In the genomic region with DNA sequence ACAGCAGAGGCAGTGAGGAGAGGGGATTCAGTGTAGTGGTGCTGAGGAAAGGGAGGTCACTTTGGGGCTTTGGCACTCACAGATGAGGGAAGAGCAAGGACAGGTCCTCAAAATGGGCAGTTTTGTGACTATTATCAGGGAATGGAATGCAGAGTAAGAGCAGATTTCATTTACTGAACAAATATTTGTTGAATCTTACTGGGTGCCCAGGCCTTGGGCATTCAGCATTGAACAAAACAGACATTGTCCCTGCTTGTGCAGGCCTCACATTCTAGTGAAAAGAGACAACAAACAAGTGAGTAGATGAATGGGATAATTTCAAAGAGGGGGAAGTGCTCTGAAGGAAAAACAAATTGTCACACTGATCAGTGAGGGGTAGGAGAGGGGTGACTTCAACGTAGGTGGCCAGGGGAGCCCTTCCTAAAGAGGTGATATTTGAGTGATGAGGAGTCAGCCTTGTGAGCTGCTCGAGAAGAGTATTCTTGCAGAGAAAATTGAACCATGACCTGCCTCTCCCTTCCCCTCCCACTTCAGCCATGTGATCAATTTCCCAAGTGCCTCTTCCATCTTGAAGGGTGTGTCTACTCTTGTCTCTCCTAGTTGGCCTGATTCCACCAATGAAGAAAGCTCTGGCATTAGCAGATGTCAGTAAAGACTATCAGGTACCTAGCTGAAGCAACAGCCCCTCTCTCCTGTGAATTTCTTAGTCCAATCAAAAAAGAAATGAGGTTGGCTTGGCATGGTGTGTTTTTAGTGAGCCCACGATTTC, we compare ENCODE assay signal across 1 cellular context.
TF ChIP-seq lines count a peak whose summit lies in the region.

No MANE protein-coding gene starts in this region.

TF ChIP-seq in HepG2, 621 proteins besides CTCF, POLR2A, EP300 and RAD21 (continued from another document and continues in another):
- TF ChIP-seq, protein P1, sequence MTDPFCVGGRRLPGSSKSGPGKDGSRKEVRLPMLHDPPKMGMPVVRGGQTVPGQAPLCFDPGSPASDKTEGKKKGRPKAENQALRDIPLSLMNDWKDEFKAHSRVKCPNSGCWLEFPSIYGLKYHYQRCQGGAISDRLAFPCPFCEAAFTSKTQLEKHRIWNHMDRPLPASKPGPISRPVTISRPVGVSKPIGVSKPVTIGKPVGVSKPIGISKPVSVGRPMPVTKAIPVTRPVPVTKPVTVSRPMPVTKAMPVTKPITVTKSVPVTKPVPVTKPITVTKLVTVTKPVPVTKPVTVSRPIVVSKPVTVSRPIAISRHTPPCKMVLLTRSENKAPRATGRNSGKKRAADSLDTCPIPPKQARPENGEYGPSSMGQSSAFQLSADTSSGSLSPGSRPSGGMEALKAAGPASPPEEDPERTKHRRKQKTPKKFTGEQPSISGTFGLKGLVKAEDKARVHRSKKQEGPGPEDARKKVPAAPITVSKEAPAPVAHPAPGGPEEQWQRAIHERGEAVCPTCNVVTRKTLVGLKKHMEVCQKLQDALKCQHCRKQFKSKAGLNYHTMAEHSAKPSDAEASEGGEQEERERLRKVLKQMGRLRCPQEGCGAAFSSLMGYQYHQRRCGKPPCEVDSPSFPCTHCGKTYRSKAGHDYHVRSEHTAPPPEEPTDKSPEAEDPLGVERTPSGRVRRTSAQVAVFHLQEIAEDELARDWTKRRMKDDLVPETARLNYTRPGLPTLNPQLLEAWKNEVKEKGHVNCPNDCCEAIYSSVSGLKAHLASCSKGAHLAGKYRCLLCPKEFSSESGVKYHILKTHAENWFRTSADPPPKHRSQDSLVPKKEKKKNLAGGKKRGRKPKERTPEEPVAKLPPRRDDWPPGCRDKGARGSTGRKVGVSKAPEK (CRISPR knock-in tag; IDR thresholded peaks at IDR 0.05; ENCODE audit: borderline replicate concordance): no peak
- TF ChIP-seq ZNF160 (CRISPR knock-in tag; IDR thresholded peaks at IDR 0.05): no peak
- TF ChIP-seq ELF3 (CRISPR knock-in tag; IDR thresholded peaks at IDR 0.05): 0 out of 2 replicates have a peak, but pooled peaks have one; percentile 29
- TF ChIP-seq, protein P2, sequence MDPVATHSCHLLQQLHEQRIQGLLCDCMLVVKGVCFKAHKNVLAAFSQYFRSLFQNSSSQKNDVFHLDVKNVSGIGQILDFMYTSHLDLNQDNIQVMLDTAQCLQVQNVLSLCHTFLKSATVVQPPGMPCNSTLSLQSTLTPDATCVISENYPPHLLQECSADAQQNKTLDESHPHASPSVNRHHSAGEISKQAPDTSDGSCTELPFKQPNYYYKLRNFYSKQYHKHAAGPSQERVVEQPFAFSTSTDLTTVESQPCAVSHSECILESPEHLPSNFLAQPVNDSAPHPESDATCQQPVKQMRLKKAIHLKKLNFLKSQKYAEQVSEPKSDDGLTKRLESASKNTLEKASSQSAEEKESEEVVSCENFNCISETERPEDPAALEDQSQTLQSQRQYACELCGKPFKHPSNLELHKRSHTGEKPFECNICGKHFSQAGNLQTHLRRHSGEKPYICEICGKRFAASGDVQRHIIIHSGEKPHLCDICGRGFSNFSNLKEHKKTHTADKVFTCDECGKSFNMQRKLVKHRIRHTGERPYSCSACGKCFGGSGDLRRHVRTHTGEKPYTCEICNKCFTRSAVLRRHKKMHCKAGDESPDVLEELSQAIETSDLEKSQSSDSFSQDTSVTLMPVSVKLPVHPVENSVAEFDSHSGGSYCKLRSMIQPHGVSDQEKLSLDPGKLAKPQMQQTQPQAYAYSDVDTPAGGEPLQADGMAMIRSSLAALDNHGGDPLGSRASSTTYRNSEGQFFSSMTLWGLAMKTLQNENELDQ (CRISPR knock-in tag; IDR thresholded peaks at IDR 0.05; ENCODE audit: borderline replicate concordance): no peak
- TF ChIP-seq ASH2L (IDR thresholded peaks at IDR 0.05; ENCODE audit: insufficient read length, low read depth, low read length): peak; percentile 18
- no peak for TF ChIP-seq ATF7-NPFF (CRISPR knock-in tag; IDR thresholded peaks at IDR 0.05; ENCODE audit: low read depth)
- TF ChIP-seq MBNL3 (CRISPR knock-in tag; conservative IDR thresholded peaks at IDR 0.05): no peak
- TF ChIP-seq, protein P3, sequence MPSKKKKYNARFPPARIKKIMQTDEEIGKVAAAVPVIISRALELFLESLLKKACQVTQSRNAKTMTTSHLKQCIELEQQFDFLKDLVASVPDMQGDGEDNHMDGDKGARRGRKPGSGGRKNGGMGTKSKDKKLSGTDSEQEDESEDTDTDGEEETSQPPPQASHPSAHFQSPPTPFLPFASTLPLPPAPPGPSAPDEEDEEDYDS (CRISPR knock-in tag; IDR thresholded peaks at IDR 0.05): 0 out of 2 replicates have a peak, but pooled peaks have one; percentile 31
- TF ChIP-seq ZNF644 (CRISPR knock-in tag; IDR thresholded peaks at IDR 0.05; ENCODE audit: low read depth): no peak
- no peak for TF ChIP-seq SOX6 (IDR thresholded peaks at IDR 0.05)
- TF ChIP-seq SOX6 (CRISPR knock-in tag; IDR thresholded peaks at IDR 0.05): peak; percentile 91
- no peak for TF ChIP-seq NFE2L2 (IDR thresholded peaks at IDR 0.05; ENCODE audit: low read length)
- TF ChIP-seq FOXA1 (IDR thresholded peaks at IDR 0.05): no peak
- TF ChIP-seq FOXA1 (CRISPR knock-in tag; IDR thresholded peaks at IDR 0.05): peak; percentile 44; the same call in 1 of the 2 replicates
- no peak for TF ChIP-seq ZBTB8A (CRISPR knock-in tag; IDR thresholded peaks at IDR 0.05; ENCODE audit: borderline replicate concordance, low read depth)
- no peak for TF ChIP-seq ISX (CRISPR knock-in tag; conservative IDR thresholded peaks at IDR 0.05)
- no peak for TF ChIP-seq KMT2B (CRISPR knock-in tag; IDR thresholded peaks at IDR 0.05)
- no peak for TF ChIP-seq ZNF460 (CRISPR knock-in tag; IDR thresholded peaks at IDR 0.05; ENCODE audit: borderline replicate concordance)
- TF ChIP-seq BCL6 (CRISPR knock-in tag; IDR thresholded peaks at IDR 0.05): peak; percentile 53; the same call in 1 of the 2 replicates
- TF ChIP-seq, protein P4, sequence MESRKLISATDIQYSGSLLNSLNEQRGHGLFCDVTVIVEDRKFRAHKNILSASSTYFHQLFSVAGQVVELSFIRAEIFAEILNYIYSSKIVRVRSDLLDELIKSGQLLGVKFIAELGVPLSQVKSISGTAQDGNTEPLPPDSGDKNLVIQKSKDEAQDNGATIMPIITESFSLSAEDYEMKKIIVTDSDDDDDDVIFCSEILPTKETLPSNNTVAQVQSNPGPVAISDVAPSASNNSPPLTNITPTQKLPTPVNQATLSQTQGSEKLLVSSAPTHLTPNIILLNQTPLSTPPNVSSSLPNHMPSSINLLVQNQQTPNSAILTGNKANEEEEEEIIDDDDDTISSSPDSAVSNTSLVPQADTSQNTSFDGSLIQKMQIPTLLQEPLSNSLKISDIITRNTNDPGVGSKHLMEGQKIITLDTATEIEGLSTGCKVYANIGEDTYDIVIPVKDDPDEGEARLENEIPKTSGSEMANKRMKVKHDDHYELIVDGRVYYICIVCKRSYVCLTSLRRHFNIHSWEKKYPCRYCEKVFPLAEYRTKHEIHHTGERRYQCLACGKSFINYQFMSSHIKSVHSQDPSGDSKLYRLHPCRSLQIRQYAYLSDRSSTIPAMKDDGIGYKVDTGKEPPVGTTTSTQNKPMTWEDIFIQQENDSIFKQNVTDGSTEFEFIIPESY (CRISPR knock-in tag; IDR thresholded peaks at IDR 0.05): no peak
- TF ChIP-seq ZMYM3 (CRISPR knock-in tag; IDR thresholded peaks at IDR 0.05): no peak
- peak; percentile 65; the same call in 1 of the 2 replicates for TF ChIP-seq FOXA3 (CRISPR knock-in tag; IDR thresholded peaks at IDR 0.05)
- TF ChIP-seq SNAPC2 (CRISPR knock-in tag; IDR thresholded peaks at IDR 0.05): no peak
- no peak for TF ChIP-seq SRY (CRISPR knock-in tag; IDR thresholded peaks at IDR 0.05)
- TF ChIP-seq EEA1 (CRISPR knock-in tag; IDR thresholded peaks at IDR 0.05; ENCODE audit: borderline replicate concordance): no peak
- 0 out of 2 replicates have a peak, but pooled peaks have one; percentile 20 for TF ChIP-seq RARA (CRISPR knock-in tag; IDR thresholded peaks at IDR 0.05)
- TF ChIP-seq, protein P5, sequence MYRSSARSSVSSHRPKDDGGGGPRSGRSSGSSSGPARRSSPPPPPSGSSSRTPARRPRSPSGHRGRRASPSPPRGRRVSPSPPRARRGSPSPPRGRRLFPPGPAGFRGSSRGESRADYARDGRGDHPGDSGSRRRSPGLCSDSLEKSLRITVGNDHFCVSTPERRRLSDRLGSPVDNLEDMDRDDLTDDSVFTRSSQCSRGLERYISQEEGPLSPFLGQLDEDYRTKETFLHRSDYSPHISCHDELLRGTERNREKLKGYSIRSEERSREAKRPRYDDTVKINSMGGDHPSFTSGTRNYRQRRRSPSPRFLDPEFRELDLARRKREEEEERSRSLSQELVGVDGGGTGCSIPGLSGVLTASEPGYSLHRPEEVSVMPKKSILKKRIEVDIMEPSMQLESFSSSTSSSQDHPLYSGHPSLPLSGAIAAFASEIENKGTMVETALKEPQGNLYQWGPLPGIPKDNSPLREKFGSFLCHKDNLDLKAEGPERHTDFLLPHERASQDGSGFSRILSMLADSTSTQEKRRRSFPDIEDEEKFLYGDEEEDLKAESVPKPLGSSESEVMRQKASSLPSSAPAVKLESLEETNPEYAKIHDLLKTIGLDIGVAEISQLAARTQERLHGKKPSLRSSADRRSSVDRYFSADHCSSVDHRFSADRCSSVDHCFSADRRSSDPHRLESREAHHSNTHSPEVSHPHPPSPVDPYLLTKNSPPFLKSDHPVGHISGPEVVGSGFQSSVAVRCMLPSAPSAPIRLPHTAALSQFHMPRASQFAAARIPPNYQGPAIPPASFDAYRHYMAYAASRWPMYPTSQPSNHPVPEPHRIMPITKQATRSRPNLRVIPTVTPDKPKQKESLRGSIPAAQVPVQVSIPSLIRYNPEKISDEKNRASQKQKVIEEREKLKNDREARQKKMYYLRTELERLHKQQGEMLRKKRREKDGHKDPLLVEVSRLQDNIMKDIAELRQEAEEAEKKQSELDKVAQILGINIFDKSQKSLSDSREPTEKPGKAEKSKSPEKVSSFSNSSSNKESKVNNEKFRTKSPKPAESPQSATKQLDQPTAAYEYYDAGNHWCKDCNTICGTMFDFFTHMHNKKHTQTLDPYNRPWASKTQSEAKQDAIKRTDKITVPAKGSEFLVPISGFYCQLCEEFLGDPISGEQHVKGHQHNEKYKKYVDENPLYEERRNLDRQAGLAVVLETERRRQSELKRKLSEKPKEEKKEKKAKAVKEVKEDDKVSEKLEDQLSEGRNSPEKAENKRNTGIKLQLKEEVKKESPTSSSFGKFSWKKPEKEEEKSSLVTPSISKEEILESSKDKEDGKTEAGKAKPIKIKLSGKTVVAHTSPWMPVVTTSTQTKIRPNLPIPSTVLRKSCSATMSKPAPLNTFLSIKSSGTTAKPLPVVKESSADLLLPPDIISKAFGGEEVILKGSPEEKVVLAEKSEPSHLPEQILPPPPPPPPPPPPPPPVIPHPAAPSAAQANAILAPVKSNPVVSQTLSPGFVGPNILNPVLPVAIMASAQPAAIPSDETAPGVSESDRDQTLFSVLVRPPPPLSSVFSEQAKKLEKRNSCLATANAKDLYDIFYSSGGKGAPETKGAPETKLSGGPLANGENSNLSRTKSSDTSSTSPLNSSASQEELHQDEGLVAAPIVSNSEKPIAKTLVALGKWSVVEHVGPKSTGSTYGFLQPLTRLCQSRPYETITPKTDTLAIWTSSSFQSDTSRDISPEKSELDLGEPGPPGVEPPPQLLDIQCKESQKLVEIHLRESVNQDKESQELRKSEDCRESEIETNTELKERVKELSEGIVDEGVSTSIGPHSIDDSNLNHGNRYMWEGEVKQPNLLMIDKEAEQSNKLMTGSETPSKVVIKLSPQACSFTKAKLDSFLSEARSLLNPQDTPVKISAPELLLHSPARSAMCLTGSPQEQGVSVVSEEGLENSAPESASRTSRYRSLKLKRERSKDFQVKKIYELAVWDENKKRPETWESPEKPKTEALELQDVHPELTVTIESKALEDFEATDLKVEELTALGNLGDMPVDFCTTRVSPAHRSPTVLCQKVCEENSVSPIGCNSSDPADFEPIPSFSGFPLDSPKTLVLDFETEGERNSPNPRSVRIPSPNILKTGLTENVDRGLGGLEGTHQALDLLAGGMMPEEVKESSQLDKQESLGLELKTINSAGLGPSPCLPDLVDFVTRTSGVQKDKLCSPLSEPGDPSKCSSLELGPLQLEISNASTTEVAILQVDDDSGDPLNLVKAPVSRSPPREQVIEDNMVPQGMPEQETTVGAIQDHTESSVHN (CRISPR knock-in tag; IDR thresholded peaks at IDR 0.05): no peak
- no peak for TF ChIP-seq TEAD2 (CRISPR knock-in tag; IDR thresholded peaks at IDR 0.05)
- TF ChIP-seq MED8 (CRISPR knock-in tag; IDR thresholded peaks at IDR 0.05; ENCODE audit: insufficient replicate concordance): no peak
- no peak for TF ChIP-seq REL (CRISPR knock-in tag; conservative IDR thresholded peaks at IDR 0.05)
- TF ChIP-seq TBX2 (CRISPR knock-in tag; IDR thresholded peaks at IDR 0.05; ENCODE audit: borderline replicate concordance): peak; percentile 18; the same call in 1 of the 2 replicates
- TF ChIP-seq GFI1 (CRISPR knock-in tag; IDR thresholded peaks at IDR 0.05; ENCODE audit: borderline replicate concordance): peak; percentile 97
- no peak for TF ChIP-seq FOXC1 (CRISPR knock-in tag; IDR thresholded peaks at IDR 0.05; ENCODE audit: borderline replicate concordance)
- TF ChIP-seq SOX13 (IDR thresholded peaks at IDR 0.05): no peak
- TF ChIP-seq SOX13 (CRISPR knock-in tag; conservative IDR thresholded peaks at IDR 0.05 in 1 of 2, IDR thresholded peaks at IDR 0.05 in 1 of 2): peak in 1 of 2 experiments; percentile 92; a peak in 2 of 4 replicates
- no peak for TF ChIP-seq U2AF1 (optimal IDR thresholded peaks at IDR 0.05; ENCODE audit: low read depth, low read length)
- peak; percentile 69 for TF ChIP-seq ISL2 (CRISPR knock-in tag; IDR thresholded peaks at IDR 0.05)
- TF ChIP-seq PHF21A (CRISPR knock-in tag; IDR thresholded peaks at IDR 0.05): peak; percentile 52; the same call in 1 of the 2 replicates
- TF ChIP-seq EZH2 (conservative IDR thresholded peaks at IDR 0.05; ENCODE audit: low read depth, low read length): no peak
- peak; percentile 53 for TF ChIP-seq TCF7 (IDR thresholded peaks at IDR 0.05; ENCODE audit: low read depth)
- TF ChIP-seq ZNF354B (CRISPR knock-in tag; IDR thresholded peaks at IDR 0.05): no peak
- 0 out of 2 replicates have a peak, but pooled peaks have one; percentile 20 for TF ChIP-seq NR2F6 (IDR thresholded peaks at IDR 0.05)
- peak; percentile 31; the same call in 1 of the 2 replicates for TF ChIP-seq NR2F6 (CRISPR knock-in tag; IDR thresholded peaks at IDR 0.05)
- TF ChIP-seq, protein P6, sequence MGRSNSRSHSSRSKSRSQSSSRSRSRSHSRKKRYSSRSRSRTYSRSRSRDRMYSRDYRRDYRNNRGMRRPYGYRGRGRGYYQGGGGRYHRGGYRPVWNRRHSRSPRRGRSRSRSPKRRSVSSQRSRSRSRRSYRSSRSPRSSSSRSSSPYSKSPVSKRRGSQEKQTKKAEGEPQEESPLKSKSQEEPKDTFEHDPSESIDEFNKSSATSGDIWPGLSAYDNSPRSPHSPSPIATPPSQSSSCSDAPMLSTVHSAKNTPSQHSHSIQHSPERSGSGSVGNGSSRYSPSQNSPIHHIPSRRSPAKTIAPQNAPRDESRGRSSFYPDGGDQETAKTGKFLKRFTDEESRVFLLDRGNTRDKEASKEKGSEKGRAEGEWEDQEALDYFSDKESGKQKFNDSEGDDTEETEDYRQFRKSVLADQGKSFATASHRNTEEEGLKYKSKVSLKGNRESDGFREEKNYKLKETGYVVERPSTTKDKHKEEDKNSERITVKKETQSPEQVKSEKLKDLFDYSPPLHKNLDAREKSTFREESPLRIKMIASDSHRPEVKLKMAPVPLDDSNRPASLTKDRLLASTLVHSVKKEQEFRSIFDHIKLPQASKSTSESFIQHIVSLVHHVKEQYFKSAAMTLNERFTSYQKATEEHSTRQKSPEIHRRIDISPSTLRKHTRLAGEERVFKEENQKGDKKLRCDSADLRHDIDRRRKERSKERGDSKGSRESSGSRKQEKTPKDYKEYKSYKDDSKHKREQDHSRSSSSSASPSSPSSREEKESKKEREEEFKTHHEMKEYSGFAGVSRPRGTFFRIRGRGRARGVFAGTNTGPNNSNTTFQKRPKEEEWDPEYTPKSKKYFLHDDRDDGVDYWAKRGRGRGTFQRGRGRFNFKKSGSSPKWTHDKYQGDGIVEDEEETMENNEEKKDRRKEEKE (IDR thresholded peaks at IDR 0.05): no peak
- TF ChIP-seq KAT8 (CRISPR knock-in tag; IDR thresholded peaks at IDR 0.05): 0 out of 2 replicates have a peak, but pooled peaks have one; percentile 22
